ENCODE assay signal across 3 cellular contexts in genomic region chr9:37201581-37201980, GRCh38.
TF ChIP-seq lines count a peak whose summit lies in the region.

No MANE protein-coding gene starts in this region.

TF ChIP-seq in SK-N-SH, 30 proteins besides CTCF, POLR2A, EP300 and RAD21 (continued from another document):
- TF ChIP-seq FOXM1 (IDR thresholded peaks at IDR 0.05; ENCODE audit: low read depth) (no peak), SIN3A (IDR thresholded peaks at IDR 0.05; ENCODE audit: borderline replicate concordance, low read depth, low read length) (no peak), YY1 (IDR thresholded peaks at IDR 0.05; ENCODE audit: low read depth) (no peak), TEAD4 (IDR thresholded peaks at IDR 0.05; ENCODE audit: borderline replicate concordance, insufficient read depth) (no peak), ELF1 (IDR thresholded peaks at IDR 0.05) (no peak)
- TF ChIP-seq, protein P1, sequence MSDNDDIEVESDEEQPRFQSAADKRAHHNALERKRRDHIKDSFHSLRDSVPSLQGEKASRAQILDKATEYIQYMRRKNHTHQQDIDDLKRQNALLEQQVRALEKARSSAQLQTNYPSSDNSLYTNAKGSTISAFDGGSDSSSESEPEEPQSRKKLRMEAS (IDR thresholded peaks at IDR 0.05; ENCODE audit: low read depth), result no peak
TF ChIP-seq in SK-N-SH: peak in this region for 0.

TF ChIP-seq in SK-N-SH treated with all-trans-retinoic acid at 6 μM for 48 hours, 23 proteins besides CTCF, POLR2A, EP300 and RAD21 (continued from another document):
- TF ChIP-seq, protein P2, sequence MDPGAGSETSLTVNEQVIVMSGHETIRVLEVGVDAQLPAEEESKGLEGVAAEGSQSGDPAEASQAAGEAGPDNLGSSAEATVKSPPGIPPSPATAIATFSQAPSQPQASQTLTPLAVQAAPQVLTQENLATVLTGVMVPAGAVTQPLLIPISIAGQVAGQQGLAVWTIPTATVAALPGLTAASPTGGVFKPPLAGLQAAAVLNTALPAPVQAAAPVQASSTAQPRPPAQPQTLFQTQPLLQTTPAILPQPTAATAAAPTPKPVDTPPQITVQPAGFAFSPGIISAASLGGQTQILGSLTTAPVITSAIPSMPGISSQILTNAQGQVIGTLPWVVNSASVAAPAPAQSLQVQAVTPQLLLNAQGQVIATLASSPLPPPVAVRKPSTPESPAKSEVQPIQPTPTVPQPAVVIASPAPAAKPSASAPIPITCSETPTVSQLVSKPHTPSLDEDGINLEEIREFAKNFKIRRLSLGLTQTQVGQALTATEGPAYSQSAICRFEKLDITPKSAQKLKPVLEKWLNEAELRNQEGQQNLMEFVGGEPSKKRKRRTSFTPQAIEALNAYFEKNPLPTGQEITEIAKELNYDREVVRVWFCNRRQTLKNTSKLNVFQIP (CRISPR knock-in tag; IDR thresholded peaks at IDR 0.05; ENCODE audit: borderline replicate concordance, low read depth), result no peak
- TF ChIP-seq PPARA (CRISPR knock-in tag; IDR thresholded peaks at IDR 0.05; ENCODE audit: borderline replicate concordance), result no peak
- no peak for TF ChIP-seq OSR1 (CRISPR knock-in tag; IDR thresholded peaks at IDR 0.05)
- TF ChIP-seq ESRRG (CRISPR knock-in tag; IDR thresholded peaks at IDR 0.05), result no peak
- TF ChIP-seq BACH2 (CRISPR knock-in tag; IDR thresholded peaks at IDR 0.05; ENCODE audit: borderline replicate concordance), result no peak
- no peak for TF ChIP-seq GLIS3 (CRISPR knock-in tag; IDR thresholded peaks at IDR 0.05)
- TF ChIP-seq ZC3H10 (CRISPR knock-in tag; IDR thresholded peaks at IDR 0.05), result no peak
- no peak for TF ChIP-seq ZFP3 (CRISPR knock-in tag; IDR thresholded peaks at IDR 0.05)
- TF ChIP-seq CSDC2 (CRISPR knock-in tag; IDR thresholded peaks at IDR 0.05), result no peak
- TF ChIP-seq RARB (CRISPR knock-in tag; IDR thresholded peaks at IDR 0.05), result no peak
- no peak for TF ChIP-seq TOX (CRISPR knock-in tag; IDR thresholded peaks at IDR 0.05; ENCODE audit: borderline replicate concordance)
- no peak for TF ChIP-seq TSHZ2 (CRISPR knock-in tag; IDR thresholded peaks at IDR 0.05)

TF ChIP-seq in HEK293T, 16 proteins besides CTCF, POLR2A, EP300 and RAD21 (continued from another document):
- TF ChIP-seq ARNT (IDR thresholded peaks at IDR 0.05), result no peak
- TF ChIP-seq ZNF384 (IDR thresholded peaks at IDR 0.05), result no peak
TF ChIP-seq in HEK293T: peak in this region for 0.
